ENCODE assay signal across 16 cellular contexts in the genomic region with DNA sequence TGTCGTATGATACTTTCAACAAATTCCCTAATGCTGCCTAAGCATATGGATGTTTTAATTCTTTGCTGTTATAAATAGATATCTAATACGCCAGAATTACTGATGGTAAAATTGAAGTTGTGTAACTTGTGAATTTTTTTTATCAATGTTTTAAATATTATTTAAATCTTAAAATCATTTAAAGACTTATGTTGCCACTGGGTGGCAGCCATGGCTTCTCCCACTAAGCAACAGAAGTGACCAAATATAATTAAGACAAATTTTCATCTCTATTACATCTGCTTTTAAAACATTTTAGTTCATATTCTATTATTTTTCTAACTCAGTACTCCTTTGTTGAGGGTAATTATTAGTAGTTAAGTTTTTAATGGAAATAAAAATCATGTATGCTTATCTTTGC. TPM values are rescaled to one million over a fixed set of nuclear protein-coding genes. Genes with fewer than 3 reads are reported as not detected.
A peak's percentile ranks its signal among the peaks of the same experiment; 100 is the strongest.
DNase-seq lines count a peak whose midpoint lies in the region; ATAC-seq, FAIRE-seq and TF ChIP-seq lines count a peak whose summit lies in the region.
"Had no signal": no experiment of that assay in that cellular context is flagged by ENCODE, and none has a peak within 500 bp of the region (broad histone marks: within the 10 kb centered on the region; RNA-seq: fewer than 3 reads in every experiment).

No MANE protein-coding gene starts in this region.

- DNase-seq in RPMI8226 (peak; percentile 6), fibroblast of the aortic adventitia (ENCODE audit: low read depth) (peak; percentile 57), NCI-H2081 (lab: John Stamatoyannopoulos, UW) (no peak), NCI-H187 treated with DMSO at 0.1 percent for 48 hours (lab: John Stamatoyannopoulos, UW) (no peak)
- no peak for DNase-seq in stimulated activated CD4-positive, alpha-beta T cell treated with anti-CD3 and anti-CD28 coated beads, Interleukin-4, amount 100 ng/mL, for 4 hours
- DNase-seq: activated CD8-positive, alpha-beta memory T cell treated with anti-CD3 and anti-CD28 coated beads for 24 hours; activated naive CD4-positive, alpha-beta T cell treated with anti-CD3 and anti-CD28 coated beads for 36 hours; NCI-H2227 treated with DMSO at 0.1 percent for 48 hours; stimulated activated CD8-positive, alpha-beta memory T cell treated with anti-CD3 and anti-CD28 coated beads, Interleukin-4, amount 100 ng/mL, for 48 hours had no signal

- ATAC-seq in GM21717 (IDR thresholded peaks at IDR 0.05; ENCODE audit: unreplicated experiment): no peak
- ATAC-seq: left lobe of liver, Right ventricle myocardium inferior had no signal

- 0 out of 2 replicates have a peak, but pooled peaks have one; percentile 4 for TF ChIP-seq CTCF in GM12875 (IDR thresholded peaks at IDR 0.05; ENCODE audit: borderline replicate concordance, insufficient read depth, low read depth, low read length)
- peak; percentile 27 for TF ChIP-seq CTCF in fibroblast of the aortic adventitia (IDR thresholded peaks at IDR 0.05; ENCODE audit: insufficient read depth, low read length)

- no peak overlapping the region for H3K4me3 ChIP-seq in GM12875 (ENCODE audit: low read depth, low read length)
- no peak overlapping the region for H3K4me3 ChIP-seq in fibroblast of the aortic adventitia (ENCODE audit: low read depth, low read length)
- H3K4me3 ChIP-seq: BLaER1, vagina had no signal

- peak; percentile 94 for FAIRE-seq in A204.1 (lab: Jason Lieb, UNC)

RNA-seq across cellular contexts. Expression of a gene that starts 8.1 kb away (rescaled TPM):
- 3.9 and 4.6 TPM in 2 replicates for total RNA-seq in fibroblast of the aortic adventitia (ENCODE audit: low replicate concordance)

Comparison
In these comparisons a context has a peak if more than half of its experiments do, and no peak if none do; other contexts are left out.
1. DNase-seq: peak in RPMI8226 (single experiment) and fibroblast of the aortic adventitia (single experiment); none in stimulated activated CD4-positive, alpha-beta T cell treated with anti-CD3 and anti-CD28 coated beads, Interleukin-4, amount 100 ng/mL, for 4 hours (0 of 2), NCI-H2081 (0 of 2) and NCI-H187 treated with DMSO at 0.1 percent for 48 hours (single experiment).